Comparison of ENCODE assay signal across 22 cellular contexts in the genomic region with DNA sequence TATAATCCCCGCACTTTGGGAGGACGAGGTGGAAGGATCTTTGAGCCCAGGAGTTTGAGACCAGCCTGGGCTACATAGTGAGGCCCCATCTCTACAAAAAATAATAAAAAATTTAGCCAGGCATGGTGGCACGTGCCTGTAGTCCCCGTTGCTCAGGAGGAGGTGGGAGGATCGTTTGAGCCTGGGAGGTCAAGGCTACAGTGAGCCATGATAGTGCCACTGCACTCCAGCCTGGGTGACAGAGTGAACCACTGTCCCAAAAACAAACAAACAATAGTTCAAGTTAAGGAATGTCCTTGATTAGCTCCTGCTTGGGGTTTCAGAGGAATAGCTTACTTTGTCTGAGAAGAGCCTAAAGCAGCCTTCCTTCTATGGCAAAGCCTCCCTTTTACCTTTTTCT. TPM values are rescaled to one million over a fixed set of nuclear protein-coding genes. Genes with fewer than 3 reads are reported as not detected.
"Had no signal": no experiment of that assay in that cellular context is flagged by ENCODE, and none has a peak within 500 bp of the region (broad histone marks: within the 10 kb centered on the region; RNA-seq: fewer than 3 reads in every experiment).

No MANE protein-coding gene starts in this region.

- H3K36me3 ChIP-seq: MG63, Peyer's patch had no signal

- H3K9me3 ChIP-seq: body of pancreas, MG63, Peyer's patch had no signal

- H3K27ac ChIP-seq: body of pancreas, Peyer's patch had no signal

- H3K27me3 ChIP-seq: body of pancreas, MG63, Peyer's patch had no signal

- ATAC-seq: activated CD8-positive, alpha-beta memory T cell treated with anti-CD3 and anti-CD28 coated beads, Interleukin-2, amount 10 ng/mL, durations not matched to agents 7 days and 5 days; body of pancreas; T-helper 17 cell had no signal

- H3K4me3 ChIP-seq: body of pancreas, MG63, Peyer's patch had no signal

- DNase-seq: activated B cell treated with CpG ODN at 0.5 μM for 24 hours; activated CD4-positive, alpha-beta T cell treated with anti-CD3 and anti-CD28 coated beads for 1 hour; activated CD4-positive, alpha-beta T cell treated with anti-CD3 and anti-CD28 coated beads, Interleukin-2, amount 50 U/mL, for 48 hours; activated CD8-positive, alpha-beta memory T cell treated with anti-CD3 and anti-CD28 coated beads, Interleukin-2, amount 10 ng/mL, durations not matched to agents 7 days and 5 days; activated effector memory CD4-positive, alpha-beta T cell treated with Interleukin-2 at 50 U/mL for 16 hours; activated naive CD4-positive, alpha-beta T cell; activated T-cell treated with anti-CD3 and anti-CD28 coated beads, Interleukin-2, amount 50 U/mL, for 24 hours; aorta; MG63; MV-4-11; NCI-H1105; NCI-H1436; NCI-H1694 treated with DMSO at 0.1 percent for 48 hours; NCI-H2029 treated with DMSO at 0.1 percent for 48 hours; NCI-H510A treated with DMSO at 0.1 percent for 48 hours; Peyer's patch; SHP77; T-helper 17 cell; T-helper 9 cell had no signal

- H3K4me1 ChIP-seq: body of pancreas, Peyer's patch had no signal

RNA-seq across cellular contexts. Expression of a gene that starts 51.7 kb away (rescaled TPM):
- total RNA-seq: activated B cell treated with CpG ODN at 0.5 μM for 24 hours; activated CD4-positive, alpha-beta T cell treated with anti-CD3 and anti-CD28 coated beads, Interleukin-2, amount 10 ng/mL, durations not matched to agents 24 days and 14 days; activated CD8-positive, alpha-beta memory T cell treated with anti-CD3 and anti-CD28 coated beads, Interleukin-2, amount 10 ng/mL, durations not matched to agents 7 days and 5 days; activated T-helper 1 cell treated with anti-CD3 and anti-CD28 coated beads, Interleukin-12 subunit alpha, Interleukin-12 subunit beta, Interleukin-2, Interleukin-4 antibody, amounts not matched to agents 30 ng/mL and 10 ng/mL and 1 ng/mL, durations not matched to agents 14 hours and 24 hours and 36 hours; T-helper 17 cell had no signal
